In the genomic region with DNA sequence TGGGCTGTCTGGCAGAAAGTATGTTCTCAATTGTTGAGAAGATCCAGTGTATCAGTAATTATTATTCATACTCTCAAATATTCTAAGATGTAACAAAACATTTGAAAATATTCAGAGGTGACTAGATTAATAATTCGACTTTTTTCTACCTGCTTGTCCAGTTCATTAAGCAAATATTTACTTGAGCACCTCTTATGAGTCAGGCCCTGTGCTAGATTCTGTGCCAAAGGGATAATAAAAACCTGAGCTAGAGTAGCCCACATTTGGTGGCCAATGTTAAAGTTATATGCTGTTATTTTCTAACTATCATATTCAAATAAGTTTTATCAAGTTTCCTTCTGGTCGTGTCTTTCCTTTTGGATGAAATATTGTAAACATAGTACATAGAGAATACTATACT, we compare ENCODE assay signal across 17 cellular contexts.
"Had no signal": no experiment of that assay in that cellular context is flagged by ENCODE, and none has a peak within 500 bp of the region (broad histone marks: within the 10 kb centered on the region; RNA-seq: fewer than 3 reads in every experiment).

No MANE protein-coding gene starts in this region.

- DNase-seq: activated CD4-positive, alpha-beta T cell treated with anti-CD3 and anti-CD28 coated beads for 4 hours; activated CD8-positive, alpha-beta T cell treated with anti-CD3 and anti-CD28 coated beads for 36 hours; activated effector memory CD4-positive, alpha-beta T cell treated with Interleukin-2 at 50 U/mL for 16 hours; activated naive CD4-positive, alpha-beta T cell treated with anti-CD3 and anti-CD28 coated beads, Interleukin-2, amount 50 U/mL, for 16 hours; activated T-cell treated with anti-CD3 and anti-CD28 coated beads, Interleukin-2, amount 50 U/mL, for 4 hours; adrenal gland; central memory CD4-positive, alpha-beta T cell; cortex of kidney; effector CD4-positive, alpha-beta T cell; foreskin keratinocyte; kidney glomerular epithelial cell; stimulated activated CD4-positive, alpha-beta T cell treated with anti-CD3 and anti-CD28 coated beads, Interleukin-12 subunit alpha, Interleukin-12 subunit beta, amount 100 ng/mL, for 4 hours; stimulated activated CD4-positive, alpha-beta T cell treated with anti-CD3 and anti-CD28 coated beads, Interleukin-2, amount 100 ng/mL, for 24 hours; T-cell; thyroid gland had no signal

- H3K27ac Mint-ChIP-seq: activated CD8-positive, alpha-beta T cell treated with anti-CD3 and anti-CD28 coated beads for 36 hours; stimulated activated memory B cell treated with anti-CD40 and anti-IgM and Interleukin-4, amounts not matched to agents 10 μg/mL and 1 μg/mL and 100 μg/mL, for 72 hours had no signal

- H3K9me3 Mint-ChIP-seq: activated CD8-positive, alpha-beta T cell treated with anti-CD3 and anti-CD28 coated beads for 36 hours; activated T-cell treated with anti-CD3 and anti-CD28 coated beads, Interleukin-2, amount 50 U/mL, for 4 hours; neural crest cell; stimulated activated memory B cell treated with anti-CD40 and anti-IgM and Interleukin-4, amounts not matched to agents 10 μg/mL and 1 μg/mL and 100 μg/mL, for 72 hours; T-cell had no signal

- ATAC-seq: activated CD8-positive, alpha-beta T cell treated with anti-CD3 and anti-CD28 coated beads for 36 hours; activated T-cell treated with anti-CD3 and anti-CD28 coated beads, Interleukin-2, amount 50 U/mL, for 4 hours; foreskin keratinocyte; stimulated activated memory B cell treated with anti-CD40 and anti-IgM and Interleukin-4, amounts not matched to agents 10 μg/mL and 1 μg/mL and 100 μg/mL, for 72 hours; T-cell had no signal

- H3K36me3 Mint-ChIP-seq: stimulated activated memory B cell treated with anti-CD40 and anti-IgM and Interleukin-4, amounts not matched to agents 10 μg/mL and 1 μg/mL and 100 μg/mL, for 72 hours; T-cell had no signal

- H3K4me3 Mint-ChIP-seq: activated CD8-positive, alpha-beta T cell treated with anti-CD3 and anti-CD28 coated beads for 36 hours; activated T-cell treated with anti-CD3 and anti-CD28 coated beads, Interleukin-2, amount 50 U/mL, for 4 hours; neural crest cell; stimulated activated memory B cell treated with anti-CD40 and anti-IgM and Interleukin-4, amounts not matched to agents 10 μg/mL and 1 μg/mL and 100 μg/mL, for 72 hours; T-cell had no signal

- H3K36me3 ChIP-seq: adrenal gland, thyroid gland had no signal

- H3K4me3 ChIP-seq: adrenal gland, thyroid gland had no signal

- H3K27me3 ChIP-seq: adrenal gland, foreskin keratinocyte, thyroid gland had no signal

- H3K27ac ChIP-seq: adrenal gland, foreskin keratinocyte, thyroid gland had no signal

- H3K27me3 Mint-ChIP-seq: activated CD8-positive, alpha-beta T cell treated with anti-CD3 and anti-CD28 coated beads for 36 hours; stimulated activated memory B cell treated with anti-CD40 and anti-IgM and Interleukin-4, amounts not matched to agents 10 μg/mL and 1 μg/mL and 100 μg/mL, for 72 hours; T-cell had no signal

- H3K9me3 ChIP-seq: adrenal gland, thyroid gland had no signal
